Comparison of ENCODE assay signal across 1 cellular context in genomic region chr7:117012284-117013174, GRCh38.
TF ChIP-seq lines count a peak whose summit lies in the region.

No MANE protein-coding gene starts in this region.

TF ChIP-seq in WTC11, 78 proteins besides CTCF, POLR2A, EP300 and RAD21 (continued from another document):
- TF ChIP-seq, protein P1, sequence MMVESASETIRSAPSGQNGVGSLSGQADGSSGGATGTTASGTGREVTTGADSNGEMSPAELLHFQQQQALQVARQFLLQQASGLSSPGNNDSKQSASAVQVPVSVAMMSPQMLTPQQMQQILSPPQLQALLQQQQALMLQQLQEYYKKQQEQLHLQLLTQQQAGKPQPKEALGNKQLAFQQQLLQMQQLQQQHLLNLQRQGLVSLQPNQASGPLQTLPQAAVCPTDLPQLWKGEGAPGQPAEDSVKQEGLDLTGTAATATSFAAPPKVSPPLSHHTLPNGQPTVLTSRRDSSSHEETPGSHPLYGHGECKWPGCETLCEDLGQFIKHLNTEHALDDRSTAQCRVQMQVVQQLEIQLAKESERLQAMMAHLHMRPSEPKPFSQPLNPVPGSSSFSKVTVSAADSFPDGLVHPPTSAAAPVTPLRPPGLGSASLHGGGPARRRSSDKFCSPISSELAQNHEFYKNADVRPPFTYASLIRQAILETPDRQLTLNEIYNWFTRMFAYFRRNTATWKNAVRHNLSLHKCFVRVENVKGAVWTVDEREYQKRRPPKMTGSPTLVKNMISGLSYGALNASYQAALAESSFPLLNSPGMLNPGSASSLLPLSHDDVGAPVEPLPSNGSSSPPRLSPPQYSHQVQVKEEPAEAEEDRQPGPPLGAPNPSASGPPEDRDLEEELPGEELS (CRISPR knock-in tag; IDR thresholded peaks at IDR 0.05) = no peak
